Comparison of ENCODE assay signal across 15 cellular contexts in genomic region chr7:101250324-101250723, GRCh38. TPM values are rescaled to one million over a fixed set of nuclear protein-coding genes. Genes with fewer than 3 reads are reported as not detected.
DNase-seq lines count a peak whose midpoint lies in the region; ATAC-seq and TF ChIP-seq lines count a peak whose summit lies in the region.
"Had no signal": no experiment of that assay in that cellular context is flagged by ENCODE, and none has a peak within 500 bp of the region (broad histone marks: within the 10 kb centered on the region; RNA-seq: fewer than 3 reads in every experiment).

No MANE protein-coding gene starts in this region.

- no peaks in the 10 kb centered on the region for H3K9me3 ChIP-seq in CD8-positive, alpha-beta memory T cell (ENCODE audit: low read length)

- intact Hi-C loops in activated CD8-positive, alpha-beta T cell treated with anti-CD3 and anti-CD28 coated beads for 36 hours (cut with micrococcal nuclease) = no loop called here
- intact Hi-C loops in natural killer cell (cut with micrococcal nuclease) = no loop called here

- H3K4me1 Mint-ChIP-seq in CD8-positive, alpha-beta memory T cell = peaks cover 30 to 50% (median 42%) of the 10 kb centered on the region in 3 donors
- H3K4me1 Mint-ChIP-seq in activated CD8-positive, alpha-beta T cell treated with anti-CD3 and anti-CD28 coated beads for 36 hours (ENCODE audit: low read depth) = peaks cover 30% of the 10 kb centered on the region
- H3K4me1 Mint-ChIP-seq in natural killer cell = peaks cover 36 to 42% of the 10 kb centered on the region in 2 donors

- no peak for ATAC-seq in activated CD8-positive, alpha-beta T cell treated with anti-CD3 and anti-CD28 coated beads for 36 hours
- ATAC-seq in natural killer cell (no peak), HG02970 (IDR thresholded peaks at IDR 0.05; ENCODE audit: low FRiP score, unreplicated experiment) (no peak), GM21423 (IDR thresholded peaks at IDR 0.05; ENCODE audit: unreplicated experiment) (no peak), GM21723 (IDR thresholded peaks at IDR 0.05; ENCODE audit: unreplicated experiment) (no peak)
- ATAC-seq: right cardiac atrium had no signal

- no peaks in the 10 kb centered on the region for H3K36me3 ChIP-seq in CD8-positive, alpha-beta memory T cell (ENCODE audit: insufficient read depth, low read length)

- POLR2A ChIA-PET in CD8-positive, alpha-beta memory T cell (lab: Charles Lee) = no interaction called here
- POLR2A ChIA-PET in activated CD8-positive, alpha-beta T cell treated with anti-CD3 and anti-CD28 coated beads for 36 hours (lab: Charles Lee) = interaction anchor here (2.0 kb wide), 1 partner anchor 12 kb away, joined by 4 read pairs; the partner anchor contains the start of gene CLDN15

- no peaks in the 10 kb centered on the region for H3K27me3 ChIP-seq in CD8-positive, alpha-beta memory T cell (ENCODE audit: insufficient read depth, low read length, poor library complexity, severe bottlenecking)

- peak overlapping the region; percentile 43 to 100 (median 99) for H3K4me3 Mint-ChIP-seq in CD8-positive, alpha-beta memory T cell
- H3K4me3 Mint-ChIP-seq in activated CD8-positive, alpha-beta T cell treated with anti-CD3 and anti-CD28 coated beads for 36 hours = peak overlapping the region; percentile 91
- H3K4me3 Mint-ChIP-seq in natural killer cell = peak overlapping the region; percentile 100

- CTCF ChIA-PET in CD8-positive, alpha-beta memory T cell (lab: Charles Lee) = interaction anchor here (1.5 to 2.3 kb wide), 2 partner anchors 32 to 33 kb away, joined by 5 to 8 read pairs; partner anchors contain the start of genes PLOD3 and ZNHIT1
- CTCF ChIA-PET in activated CD8-positive, alpha-beta T cell treated with anti-CD3 and anti-CD28 coated beads for 36 hours (lab: Charles Lee) = interaction anchor here (5.1 kb wide), 1 partner anchor 33 kb away, joined by 27 read pairs; no protein-coding TSS in a partner anchor

- H3K27ac Mint-ChIP-seq in CD8-positive, alpha-beta memory T cell = peak overlapping the region in 6 of 8 donors; percentile 1 to 90 (median 46)
- H3K27ac Mint-ChIP-seq in activated CD8-positive, alpha-beta T cell treated with anti-CD3 and anti-CD28 coated beads for 36 hours = peak overlapping the region; percentile 49
- H3K27ac Mint-ChIP-seq in natural killer cell = peak overlapping the region; percentile 39 to 68

- H3K9me3 Mint-ChIP-seq in CD8-positive, alpha-beta memory T cell = no peaks in the 10 kb centered on the region
- H3K9me3 Mint-ChIP-seq in activated CD8-positive, alpha-beta T cell treated with anti-CD3 and anti-CD28 coated beads for 36 hours = no peaks in the 10 kb centered on the region
- H3K9me3 Mint-ChIP-seq in natural killer cell = no peaks in the 10 kb centered on the region

- DNase-seq in CD8-positive, alpha-beta memory T cell = no peak
- DNase-seq in GM20000 (ENCODE audit: low spot score) = peak; percentile 51
- no peak for DNase-seq in activated CD8-positive, alpha-beta T cell treated with anti-CD3 and anti-CD28 coated beads for 36 hours
- DNase-seq in natural killer cell = no peak
- no peak for DNase-seq in NOMO-1 treated with dmso at 0.1 percent for 144 hours (lab: John Stamatoyannopoulos, UW; ENCODE audit: unreplicated experiment)
- DNase-seq: DMS 273 treated with DMSO at 0.1 percent for 48 hours, HCEC 1CT, NCI-H1048, NCI-H526 treated with DMSO at 0.1 percent for 48 hours, right cardiac atrium had no signal

- no peak for TF ChIP-seq CTCF in GM20000 (IDR thresholded peaks at IDR 0.05; ENCODE audit: extremely low read depth, missing control alignments)
- TF ChIP-seq CTCF in activated CD8-positive, alpha-beta T cell treated with anti-CD3 and anti-CD28 coated beads for 36 hours (IDR thresholded peaks at IDR 0.05) = no peak
- TF ChIP-seq CTCF in natural killer cell (IDR thresholded peaks at IDR 0.05) = no peak

- no peak overlapping the region for H3K4me3 ChIP-seq in CD8-positive, alpha-beta memory T cell (ENCODE audit: low read length)
- H3K4me3 ChIP-seq: lung had no signal

- H3K4me1 ChIP-seq in CD8-positive, alpha-beta memory T cell (ENCODE audit: insufficient read depth, low read length) = peaks cover 24% of the 10 kb centered on the region

- H3K27me3 Mint-ChIP-seq in CD8-positive, alpha-beta memory T cell = peaks cover 0 to 3% of the 10 kb centered on the region in 2 donors
- H3K27me3 Mint-ChIP-seq in activated CD8-positive, alpha-beta T cell treated with anti-CD3 and anti-CD28 coated beads for 36 hours = no peaks in the 10 kb centered on the region
- H3K27me3 Mint-ChIP-seq in natural killer cell (ENCODE audit: low read depth in 2 of 2) = no peaks in the 10 kb centered on the region

- H3K36me3 Mint-ChIP-seq in CD8-positive, alpha-beta memory T cell = peaks cover 5 to 39% (median 8%) of the 10 kb centered on the region in 3 donors
- H3K36me3 Mint-ChIP-seq in activated CD8-positive, alpha-beta T cell treated with anti-CD3 and anti-CD28 coated beads for 36 hours (ENCODE audit: low read depth) = peaks cover 23% of the 10 kb centered on the region
- H3K36me3 Mint-ChIP-seq in natural killer cell = peaks cover 5% of the 10 kb centered on the region

- H3K27ac ChIP-seq in CD8-positive, alpha-beta memory T cell (ENCODE audit: low read depth, low read length) = no peak overlapping the region

RNA-seq across cellular contexts. Expression of gene FIS1, which starts 5.4 kb away (rescaled TPM):
- total RNA-seq in CD8-positive, alpha-beta memory T cell = 100 to 1,000 TPM; 137 to 139 TPM
- polyA plus RNA-seq in CD8-positive, alpha-beta memory T cell = 206 TPM
- total RNA-seq in activated CD8-positive, alpha-beta T cell treated with anti-CD3 and anti-CD28 coated beads for 36 hours = 10 to 100 TPM; 86.5 to 96.8 TPM
- total RNA-seq in natural killer cell = 100 to 1,000 TPM in 2 of 3 donors, 10 to 100 TPM in 1; 99.9 to 119 (median 105) TPM

RNA-seq across cellular contexts. Expression of gene CLDN15, which starts 12.7 kb away (rescaled TPM):
- 10 to 100 TPM; 19.5 to 20.3 TPM for total RNA-seq in CD8-positive, alpha-beta memory T cell
- polyA plus RNA-seq in CD8-positive, alpha-beta memory T cell = 1.2 TPM
- 10 to 100 TPM; 14.2 to 15.8 TPM for total RNA-seq in activated CD8-positive, alpha-beta T cell treated with anti-CD3 and anti-CD28 coated beads for 36 hours
- 10 to 100 TPM; 13.7 to 22.0 (median 19.3) TPM for total RNA-seq in natural killer cell

RNA-seq across cellular contexts. Expression of gene ZNHIT1, which starts 32.4 kb away (rescaled TPM):
- total RNA-seq in CD8-positive, alpha-beta memory T cell = 10 to 100 TPM; 50.6 to 51.7 TPM
- 66.2 TPM for polyA plus RNA-seq in CD8-positive, alpha-beta memory T cell
- total RNA-seq in activated CD8-positive, alpha-beta T cell treated with anti-CD3 and anti-CD28 coated beads for 36 hours = 10 to 100 TPM; 36.8 to 37.9 TPM
- total RNA-seq in natural killer cell = 10 to 100 TPM; 53.7 to 63.5 (median 60.9) TPM

RNA-seq across cellular contexts. Expression of gene PLOD3, which starts 32.9 kb away (rescaled TPM):
- 10 to 100 TPM; 41.3 to 45.4 TPM for total RNA-seq in CD8-positive, alpha-beta memory T cell
- polyA plus RNA-seq in CD8-positive, alpha-beta memory T cell = 23.1 TPM
- total RNA-seq in activated CD8-positive, alpha-beta T cell treated with anti-CD3 and anti-CD28 coated beads for 36 hours = 10 to 100 TPM; 20.4 to 24.4 TPM
- total RNA-seq in natural killer cell = 10 to 100 TPM; 41.7 to 54.5 (median 45.0) TPM

RNA-seq across cellular contexts. Expression of gene MOGAT3, which starts 49.5 kb away (rescaled TPM):
- not detected for total RNA-seq in CD8-positive, alpha-beta memory T cell
- not detected for polyA plus RNA-seq in CD8-positive, alpha-beta memory T cell
- total RNA-seq in activated CD8-positive, alpha-beta T cell treated with anti-CD3 and anti-CD28 coated beads for 36 hours = not detected
- total RNA-seq in natural killer cell = not detected
- total RNA-seq: glomerular endothelial cell, lung, right cardiac atrium had no signal
- polyA plus RNA-seq: lung, right cardiac atrium had no signal
